ENCODE assay signal across 8 cellular contexts in the genomic region with DNA sequence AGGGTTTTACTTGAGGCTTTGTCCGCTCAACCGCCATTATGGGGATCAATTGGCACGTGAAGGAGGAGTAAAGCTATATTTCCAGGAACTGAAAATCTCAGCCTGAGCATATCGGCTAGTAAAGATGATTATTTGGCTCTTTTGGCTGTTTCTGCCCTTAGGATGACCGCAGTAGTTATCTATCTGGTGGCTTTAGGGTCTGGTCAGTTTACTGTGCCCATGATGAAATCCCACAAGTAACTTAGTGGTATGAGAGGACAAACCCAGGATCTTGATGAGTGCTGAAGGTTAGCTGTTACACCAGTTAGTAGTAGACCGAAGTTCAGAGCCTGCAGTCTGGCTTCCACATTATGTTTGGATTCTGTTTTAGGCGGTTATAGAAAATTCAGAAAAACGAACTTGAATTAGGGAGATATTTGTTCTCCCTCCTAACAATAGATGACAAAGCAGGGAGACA. TPM values are rescaled to one million over a fixed set of nuclear protein-coding genes. Genes with fewer than 3 reads are reported as not detected.
DNase-seq lines count a peak whose midpoint lies in the region; ATAC-seq and TF ChIP-seq lines count a peak whose summit lies in the region.

No MANE protein-coding gene starts in this region.

- DNase-seq in DND-41 (no peak), NCI-H146 treated with DMSO at 0.1 percent for 48 hours (lab: John Stamatoyannopoulos, UW; ENCODE audit: unreplicated experiment) (peak; percentile 14), dorsolateral prefrontal cortex (no peak), nephron progenitor cell (no peak), hepatic stellate cell (ENCODE audit: low spot score) (no peak)
- no peak for DNase-seq in stimulated activated naive CD4-positive, alpha-beta T cell treated with Interleukin-2 at 50 U/mL for 16 hours (lab: John Stamatoyannopoulos, UW)

- H3K27ac ChIP-seq in DND-41 (ENCODE audit: low read length) (peak overlapping the region; percentile 92), dorsolateral prefrontal cortex (peak overlapping the region in 58 of 59 donors; percentile 95 to 100 (median 100))

- H3K4me1 Mint-ChIP-seq in nephron progenitor cell = peaks cover 68% of the 10 kb centered on the region

- peak overlapping the region; percentile 89 for H3K27ac Mint-ChIP-seq in nephron progenitor cell

- peaks cover 51% of the 10 kb centered on the region for H3K36me3 Mint-ChIP-seq in nephron progenitor cell (ENCODE audit: low read depth)

- no peak overlapping the region for H2AFZ ChIP-seq in DND-41 (ENCODE audit: low read depth, low read length)

- H3K4me1 ChIP-seq in DND-41 (ENCODE audit: insufficient read depth, low read length) = peaks cover 45% of the 10 kb centered on the region

- no peak for TF ChIP-seq CTCF in DND-41 (IDR thresholded peaks at IDR 0.05; ENCODE audit: borderline replicate concordance, extremely low read depth, low read length, poor library complexity, severe bottlenecking)
- TF ChIP-seq CTCF in dorsolateral prefrontal cortex (IDR thresholded peaks at IDR 0.05 in 54 of 56, conservative IDR thresholded peaks at IDR 0.05 in 2 of 56; ENCODE audit: low read depth in 1 of 56, partially characterized antibody in 56 of 56) = no peak
- no peak for TF ChIP-seq CTCF in nephron progenitor cell (IDR thresholded peaks at IDR 0.05)

- peak overlapping the region; percentile 95 for H3K9ac ChIP-seq in DND-41 (ENCODE audit: low read depth, low read length)

- H4K20me1 ChIP-seq in DND-41 (ENCODE audit: insufficient read depth, low read length) = peaks cover 51% of the 10 kb centered on the region

- peak overlapping the region; percentile 99 for H3K4me3 Mint-ChIP-seq in nephron progenitor cell

- no peaks in the 10 kb centered on the region for H3K27me3 ChIP-seq in DND-41 (ENCODE audit: insufficient read depth, low read length, poor library complexity)
- H3K27me3 ChIP-seq in dorsolateral prefrontal cortex = no peaks in the 10 kb centered on the region

- intact Hi-C loops in dorsolateral prefrontal cortex (cut with DNase I) = no loop called here

- peak overlapping the region; percentile 75 for H3K4me2 ChIP-seq in DND-41 (ENCODE audit: insufficient read depth, low read length)

- no peaks in the 10 kb centered on the region for H3K9me3 Mint-ChIP-seq in nephron progenitor cell

- no peaks in the 10 kb centered on the region for H3K9me3 ChIP-seq in DND-41 (ENCODE audit: insufficient read depth, low read length, severe bottlenecking)

- no peaks in the 10 kb centered on the region for H3K27me3 Mint-ChIP-seq in nephron progenitor cell (ENCODE audit: low read depth, poor library complexity)

- H3K36me3 ChIP-seq in DND-41 (ENCODE audit: insufficient read depth, low read length) = peaks cover 61% of the 10 kb centered on the region

- ATAC-seq in DND-41 (ENCODE audit: insufficient read depth, low read depth) (no peak), GM19463 (IDR thresholded peaks at IDR 0.05; ENCODE audit: unreplicated experiment) (no peak), HG03108 (IDR thresholded peaks at IDR 0.05; ENCODE audit: unreplicated experiment) (no peak)

- peak overlapping the region; percentile 78 to 87 for H3K4me3 ChIP-seq in DND-41 (ENCODE audit: low read depth in 1 of 2, low read length in 2 of 2)
- H3K4me3 ChIP-seq in dorsolateral prefrontal cortex = peak overlapping the region; percentile 76 to 100 (median 96)

- peaks cover 67% of the 10 kb centered on the region for H3K79me2 ChIP-seq in DND-41 (ENCODE audit: insufficient read depth, low read length)

RNA-seq across cellular contexts. Expression of gene MAT2A, which starts 1.2 kb away (rescaled TPM):
- total RNA-seq in dorsolateral prefrontal cortex = 100 to 1,000 TPM; 193 to 562 (median 276) TPM

RNA-seq across cellular contexts. Expression of gene GGCX, which starts 21.1 kb away (rescaled TPM):
- total RNA-seq in dorsolateral prefrontal cortex = 10 to 100 TPM; 24.6 to 53.8 (median 36.1) TPM

RNA-seq across cellular contexts. Expression of gene VAMP8, which starts 37.2 kb away (rescaled TPM):
- total RNA-seq in dorsolateral prefrontal cortex = 10 to 100 TPM in 34 of 120 experiments, 1 to 10 TPM in 86; 2.5 to 33.7 (median 7.4) TPM

RNA-seq across cellular contexts. Expression of gene VAMP5, which starts 44.1 kb away (rescaled TPM):
- total RNA-seq in dorsolateral prefrontal cortex = 10 to 100 TPM; 11.2 to 51.3 (median 21.9) TPM

RNA-seq across cellular contexts. Expression of gene RNF181, which starts 55.4 kb away (rescaled TPM):
- total RNA-seq in dorsolateral prefrontal cortex = 10 to 100 TPM; 46.9 to 93.7 (median 73.1) TPM
